Comparison of ENCODE assay signal across 9 cellular contexts in genomic region chr17:28763804-28764266, GRCh38. TPM values are rescaled to one million over a fixed set of nuclear protein-coding genes. Genes with fewer than 3 reads are reported as not detected.
DNase-seq lines count a peak whose midpoint lies in the region; ATAC-seq and TF ChIP-seq lines count a peak whose summit lies in the region.
"Had no signal": no experiment of that assay in that cellular context is flagged by ENCODE, and none has a peak within 500 bp of the region (broad histone marks: within the 10 kb centered on the region; RNA-seq: fewer than 3 reads in every experiment).

No MANE protein-coding gene starts in this region.

- no peak overlapping the region for H3K4me3 Mint-ChIP-seq in CD8-positive, alpha-beta memory T cell
- H3K4me3 Mint-ChIP-seq in activated CD4-positive, alpha-beta T cell treated with anti-CD3 and anti-CD28 coated beads for 36 hours = no peak overlapping the region
- H3K4me3 Mint-ChIP-seq: IgD-negative memory B cell had no signal

- WGBS in right lobe of liver (ENCODE audit: insufficient coverage, low coverage, low lambda C conversion rate, missing lambda C conversion rate) = 35% methylated on average over 4 of the region's 5 CpGs

- peak overlapping the region; percentile 31 to 90 (median 76) for H3K27ac Mint-ChIP-seq in CD8-positive, alpha-beta memory T cell
- H3K27ac Mint-ChIP-seq in activated CD4-positive, alpha-beta T cell treated with anti-CD3 and anti-CD28 coated beads for 36 hours = peak overlapping the region; percentile 80

- intact Hi-C loops in HCT116 (cut with micrococcal nuclease) (loop anchor here (1.0 to 10.0 kb wide), 4 partner anchors 115 to 351 kb away; partner anchors contain the start of gene DHRS13), right lobe of liver (cut with DNase I) (loop anchor here in 1 of 2 donors (10.0 kb wide), 1 partner anchor 91 kb away; the partner anchor contains the start of gene ERAL1)
- intact Hi-C loops in activated CD4-positive, alpha-beta T cell treated with anti-CD3 and anti-CD28 coated beads for 36 hours (cut with DNase I, micrococcal nuclease) = loop anchor here (1.0 to 5.0 kb wide), 7 partner anchors 37 to 152 kb away; partner anchors contain the start of genes DHRS13 (in 1 of the 2), FLOT2 (in 1 of the 2), NEK8 (in 1 of the 2) and TLCD1 (in 1 of the 2)

- TF ChIP-seq POLR2A in HCT116 (IDR thresholded peaks at IDR 0.05; ENCODE audit: borderline replicate concordance, extremely low read depth, insufficient read depth, insufficient read length) (no peak), right lobe of liver (IDR thresholded peaks at IDR 0.05) (no peak)

- H3K27me3 ChIP-seq in CD8-positive, alpha-beta memory T cell (ENCODE audit: insufficient read depth, low read length, poor library complexity, severe bottlenecking) = no peaks in the 10 kb centered on the region
- no peaks in the 10 kb centered on the region for H3K27me3 ChIP-seq in HCT116 (ENCODE audit: insufficient read depth, low read length)
- H3K27me3 ChIP-seq in right lobe of liver = no peaks in the 10 kb centered on the region

- peak; percentile 79 to 95 (median 85) for TF ChIP-seq CTCF in HCT116 (IDR thresholded peaks at IDR 0.05 in 2 of 3, conservative IDR thresholded peaks at IDR 0.05 in 1 of 3; ENCODE audit: borderline replicate concordance in 1 of 3, insufficient read depth in 1 of 3, low read depth in 2 of 3, low read length in 2 of 3)
- TF ChIP-seq CTCF in right lobe of liver (IDR thresholded peaks at IDR 0.05) = peak; percentile 93 to 96 (median 94)

- H3K27me3 Mint-ChIP-seq in CD8-positive, alpha-beta memory T cell = no peaks in the 10 kb centered on the region
- no peaks in the 10 kb centered on the region for H3K27me3 Mint-ChIP-seq in activated CD4-positive, alpha-beta T cell treated with anti-CD3 and anti-CD28 coated beads for 36 hours
- H3K27me3 Mint-ChIP-seq: IgD-negative memory B cell had no signal

- POLR2A ChIA-PET in CD8-positive, alpha-beta memory T cell (lab: Charles Lee) = interaction anchor here (1.0 to 1.2 kb wide), 2 partner anchors 37 to 139 kb away, joined by 3 read pairs; partner anchors contain the start of gene DHRS13
- POLR2A ChIA-PET in HCT116 (lab: Charles Lee) = interaction anchor here (0.7 to 1.0 kb wide), 5 partner anchors 11 to 46 kb away, joined by 3 to 6 read pairs (median 4); partner anchors contain the start of gene TLCD1
- POLR2A ChIA-PET in activated CD4-positive, alpha-beta T cell treated with anti-CD3 and anti-CD28 coated beads for 36 hours (lab: Charles Lee) = interaction anchor here (0.6 to 2.2 kb wide), 6 partner anchors 11 to 139 kb away, joined by 3 to 9 read pairs (median 4); partner anchors contain the start of gene DHRS13

- no peak overlapping the region for H3K9ac ChIP-seq in HCT116 (ENCODE audit: low read length)

- H3K36me3 ChIP-seq in CD8-positive, alpha-beta memory T cell (ENCODE audit: insufficient read depth, low read length) = peaks cover 6% of the 10 kb centered on the region
- peaks cover 4 to 19% of the 10 kb centered on the region in 2 experiments; a peak in 3 of 4 replicates for H3K36me3 ChIP-seq in HCT116 (ENCODE audit: control insufficient read depth in 1 of 2, insufficient read depth in 2 of 2, low read length in 2 of 2)
- H3K36me3 ChIP-seq in right lobe of liver = peaks cover 0 to 14% (median 1%) of the 10 kb centered on the region in 4 donors

- no peak overlapping the region for H2AFZ ChIP-seq in HCT116 (ENCODE audit: low read depth, low read length, poor library complexity, severe bottlenecking)

- no TSS peak for BruUV-seq in HCT116 (replicated peaks; lab: Mats Ljungman, UMichigan)

- no peaks in the 10 kb centered on the region for H3K9me3 Mint-ChIP-seq in CD8-positive, alpha-beta memory T cell
- H3K9me3 Mint-ChIP-seq in activated CD4-positive, alpha-beta T cell treated with anti-CD3 and anti-CD28 coated beads for 36 hours (ENCODE audit: low read depth) = no peaks in the 10 kb centered on the region
- H3K9me3 Mint-ChIP-seq: IgD-negative memory B cell had no signal

- RAD21 ChIA-PET in HCT116 (lab: Charles Lee; ENCODE audit: low non-redundant PET in 1 of 2, low total read pairs in 2 of 2, uncharacterized antibody in 2 of 2, unreplicated experiment in 2 of 2) = interaction anchor here (0.6 to 2.3 kb wide), 11 partner anchors 23 to 116 kb away, joined by 3 to 10 read pairs (median 4); partner anchors contain the start of gene TLCD1 (in 2 of the 2)

- peak; percentile 78 for ATAC-seq in HCT116
- ATAC-seq in activated CD4-positive, alpha-beta T cell treated with anti-CD3 and anti-CD28 coated beads for 36 hours = peak; percentile 63
- ATAC-seq in right lobe of liver = peak; percentile 72 to 82 (median 76)
- ATAC-seq in HG03457 (IDR thresholded peaks at IDR 0.05; ENCODE audit: unreplicated experiment) = no peak

- no peak overlapping the region for H3K27ac ChIP-seq in CD8-positive, alpha-beta memory T cell (ENCODE audit: low read depth, low read length)
- H3K27ac ChIP-seq in HCT116 (ENCODE audit: low read depth, low read length) = no peak overlapping the region
- no peak overlapping the region for H3K27ac ChIP-seq in right lobe of liver

- no peak overlapping the region for H3K4me3 ChIP-seq in CD8-positive, alpha-beta memory T cell (ENCODE audit: low read length)
- H3K4me3 ChIP-seq in HCT116 (replicated peaks in 1 of 2; ENCODE audit: low read depth in 1 of 2, low read length in 2 of 2) (no peak overlapping the region), right lobe of liver (no peak overlapping the region)

- no peaks in the 10 kb centered on the region for H3K9me2 ChIP-seq in HCT116 (ENCODE audit: insufficient read depth)

- no peak overlapping the region for H3K4me2 ChIP-seq in HCT116 (ENCODE audit: low read length)

- H3K9me3 ChIP-seq in CD8-positive, alpha-beta memory T cell (ENCODE audit: low read length) = no peaks in the 10 kb centered on the region
- H3K9me3 ChIP-seq in HCT116 (ENCODE audit: control insufficient read depth in 1 of 2, insufficient read depth in 1 of 2, low read depth in 1 of 2, low read length in 2 of 2) (no peaks in the 10 kb centered on the region), right lobe of liver (no peaks in the 10 kb centered on the region)

- peaks cover 2 to 6% (median 4%) of the 10 kb centered on the region in 3 donors for H3K4me1 Mint-ChIP-seq in CD8-positive, alpha-beta memory T cell
- H3K4me1 Mint-ChIP-seq in activated CD4-positive, alpha-beta T cell treated with anti-CD3 and anti-CD28 coated beads for 36 hours = peaks cover 25% of the 10 kb centered on the region

- H3K79me2 ChIP-seq in HCT116 (ENCODE audit: insufficient read depth, low read length) = peaks cover 11% of the 10 kb centered on the region; the same call in 1 of the 2 replicates

- CTCF ChIA-PET in CD8-positive, alpha-beta memory T cell (lab: Charles Lee) = interaction anchor here (0.7 to 7.2 kb wide), 45 partner anchors 9 to 385 kb away, joined by 3 to 78 read pairs (median 5); partner anchors contain the start of genes DHRS13, FAM222B, FLOT2 and NEK8
- CTCF ChIA-PET in HCT116 (lab: Charles Lee) = interaction anchor here (0.6 to 5.6 kb wide), 40 partner anchors 9 to 353 kb away, joined by 3 to 61 read pairs (median 4); partner anchors contain the start of genes DHRS13, FAM222B, NEK8 and PHF12
- CTCF ChIA-PET in activated CD4-positive, alpha-beta T cell treated with anti-CD3 and anti-CD28 coated beads for 36 hours (lab: Charles Lee) = interaction anchor here (0.6 to 6.0 kb wide), 66 partner anchors 10 to 758 kb away, joined by 3 to 110 read pairs (median 6); partner anchors contain the start of genes DHRS13, FAM222B, FLOT2 and NEK8

- peaks cover 0 to 61% (median 8%) of the 10 kb centered on the region in 3 donors for H3K36me3 Mint-ChIP-seq in CD8-positive, alpha-beta memory T cell
- peaks cover 20% of the 10 kb centered on the region for H3K36me3 Mint-ChIP-seq in activated CD4-positive, alpha-beta T cell treated with anti-CD3 and anti-CD28 coated beads for 36 hours (ENCODE audit: low read depth)

- H3K4me1 ChIP-seq in CD8-positive, alpha-beta memory T cell (ENCODE audit: insufficient read depth, low read length) = no peaks in the 10 kb centered on the region
- peaks cover 0 to 13% of the 10 kb centered on the region in 2 experiments; a peak in 3 of 4 replicates for H3K4me1 ChIP-seq in HCT116 (ENCODE audit: control insufficient read depth in 1 of 2, insufficient read depth in 2 of 2, low read length in 2 of 2)
- H3K4me1 ChIP-seq in right lobe of liver = peaks cover 0 to 11% (median 0%) of the 10 kb centered on the region in 4 donors

- peak; percentile 89 for TF ChIP-seq RAD21 in HCT116 (IDR thresholded peaks at IDR 0.05; ENCODE audit: low read depth)

- H4K20me1 ChIP-seq in HCT116 (ENCODE audit: insufficient read depth) = no peaks in the 10 kb centered on the region

- peak; percentile 63 to 84 (median 70) for DNase-seq in CD8-positive, alpha-beta memory T cell
- peak; percentile 53 for DNase-seq in HCT116 (ENCODE audit: low read depth, low spot score)
- peak; percentile 45 for DNase-seq in NCI-H446 treated with DMSO at 0.1 percent for 48 hours (lab: John Stamatoyannopoulos, UW)
- DNase-seq in activated CD4-positive, alpha-beta T cell treated with anti-CD3 and anti-CD28 coated beads for 36 hours = peak; percentile 87
- peak; percentile 87 for DNase-seq in cerebellar cortex (ENCODE audit: low spot score)
- peak in 2 of 3 donors; percentile 57 to 81 for DNase-seq in right lobe of liver
- DNase-seq in stimulated activated CD8-positive, alpha-beta memory T cell treated with anti-CD3 and anti-CD28 coated beads, Interleukin-15, amount 100 ng/mL, for 4 hours (ENCODE audit: low read depth in 2 of 2) = peak; percentile 28 to 59

RNA-seq across cellular contexts. Expression of gene TRAF4, which starts 20.0 kb away (rescaled TPM):
- 100 to 1,000 TPM; 176 to 182 TPM for total RNA-seq in CD8-positive, alpha-beta memory T cell
- polyA plus RNA-seq in CD8-positive, alpha-beta memory T cell = 2.7 TPM
- total RNA-seq in HCT116 (2021; ENCODE audit: unreplicated experiment) (127 TPM), right lobe of liver (10 to 100 TPM; 26.4 to 55.2 (median 42.3) TPM)
- polyA plus RNA-seq in HCT116 (2012) = 77.8 and 117 TPM in 2 replicates
- 100 to 1,000 TPM in 1 of 2 experiments, 10 to 100 TPM in 1; 96.5 to 117 TPM for total RNA-seq in activated CD4-positive, alpha-beta T cell treated with anti-CD3 and anti-CD28 coated beads for 36 hours

RNA-seq across cellular contexts. Expression of gene NEK8, which starts 35.2 kb away (rescaled TPM):
- 1 to 10 TPM; 8.0 to 8.8 TPM for total RNA-seq in CD8-positive, alpha-beta memory T cell
- polyA plus RNA-seq in CD8-positive, alpha-beta memory T cell = 2.5 TPM
- total RNA-seq in HCT116 (2021; ENCODE audit: unreplicated experiment) = 7.0 TPM
- 3.4 and 4.3 TPM in 2 replicates for polyA plus RNA-seq in HCT116 (2012)
- total RNA-seq in activated CD4-positive, alpha-beta T cell treated with anti-CD3 and anti-CD28 coated beads for 36 hours = 1 to 10 TPM; 3.8 to 4.0 TPM
- total RNA-seq in right lobe of liver = 1 to 10 TPM; 1.6 to 5.4 (median 3.2) TPM

RNA-seq across cellular contexts. Expression of gene TLCD1, which starts 37.8 kb away (rescaled TPM):
- 10 to 100 TPM; 36.5 to 38.9 TPM for total RNA-seq in CD8-positive, alpha-beta memory T cell
- not detected for polyA plus RNA-seq in CD8-positive, alpha-beta memory T cell
- total RNA-seq in HCT116 (2021; ENCODE audit: unreplicated experiment) = 28.3 TPM
- polyA plus RNA-seq in HCT116 (2012) = 29.5 and 30.0 TPM in 2 replicates
- 1 to 10 TPM; 8.5 to 8.7 TPM for total RNA-seq in activated CD4-positive, alpha-beta T cell treated with anti-CD3 and anti-CD28 coated beads for 36 hours
- total RNA-seq in right lobe of liver = 10 to 100 TPM in 1 of 6 experiments, 1 to 10 TPM in 5; 2.9 to 11.0 (median 7.0) TPM

RNA-seq across cellular contexts. Expression of gene RPL23A, which starts 44.0 kb away (rescaled TPM):
- total RNA-seq in CD8-positive, alpha-beta memory T cell = 1,000 to 10,000 TPM; 2,670 to 2,692 TPM
- 5,358 TPM for polyA plus RNA-seq in CD8-positive, alpha-beta memory T cell
- 2,087 TPM for total RNA-seq in HCT116 (2021; ENCODE audit: unreplicated experiment)
- 2,586 and 3,141 TPM in 2 replicates for polyA plus RNA-seq in HCT116 (2012)
- 1,000 to 10,000 TPM; 2,164 to 2,505 TPM for total RNA-seq in activated CD4-positive, alpha-beta T cell treated with anti-CD3 and anti-CD28 coated beads for 36 hours
- total RNA-seq in right lobe of liver = 100 to 1,000 TPM; 212 to 464 (median 362) TPM

RNA-seq across cellular contexts. Expression of gene RAB34, which starts 46.2 kb away (rescaled TPM):
- total RNA-seq in CD8-positive, alpha-beta memory T cell = 1 to 10 TPM; 7.9 to 8.3 TPM
- polyA plus RNA-seq in CD8-positive, alpha-beta memory T cell = 2.6 TPM
- 0.59 TPM for total RNA-seq in HCT116 (2021; ENCODE audit: unreplicated experiment)
- 0.16 and 0.57 TPM in 2 replicates for polyA plus RNA-seq in HCT116 (2012)
- 10 to 100 TPM; 13.6 to 17.4 TPM for total RNA-seq in activated CD4-positive, alpha-beta T cell treated with anti-CD3 and anti-CD28 coated beads for 36 hours
- 10 to 100 TPM in 1 of 6 experiments, 1 to 10 TPM in 5; 2.5 to 12.5 (median 4.7) TPM for total RNA-seq in right lobe of liver
